ENCODE assay signal across 20 cellular contexts in the genomic region with DNA sequence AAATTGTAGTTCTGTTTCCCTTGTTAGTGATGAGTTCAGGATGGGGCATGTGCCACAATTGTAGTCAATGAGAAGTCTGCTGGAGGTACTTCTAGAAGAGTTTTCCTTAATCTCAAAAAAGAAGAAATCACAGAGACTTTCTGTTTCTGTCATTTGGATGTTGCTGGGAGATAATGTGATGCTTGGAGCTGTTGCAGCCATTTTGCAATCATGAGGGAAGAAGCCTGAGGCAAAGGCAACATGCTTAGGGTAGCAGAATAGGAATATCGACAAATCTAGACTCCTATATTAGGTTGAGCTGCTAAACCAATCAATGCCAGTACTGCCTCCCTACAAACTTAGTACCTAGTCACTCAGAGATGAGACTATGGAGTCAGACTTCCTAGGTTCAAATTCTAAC. TPM values are rescaled to one million over a fixed set of nuclear protein-coding genes. Genes with fewer than 3 reads are reported as not detected.
DNase-seq lines count a peak whose midpoint lies in the region; ATAC-seq, FAIRE-seq and TF ChIP-seq lines count a peak whose summit lies in the region.
"Had no signal": no experiment of that assay in that cellular context is flagged by ENCODE, and none has a peak within 500 bp of the region (broad histone marks: within the 10 kb centered on the region; RNA-seq: fewer than 3 reads in every experiment).

No MANE protein-coding gene starts in this region.

- no peak overlapping the region for H3K18ac ChIP-seq in H1 (ENCODE audit: extremely low read depth, low read length)

- H2BK20ac ChIP-seq in H1 (ENCODE audit: low read length), result no peak overlapping the region

- no peak overlapping the region for H3K9ac ChIP-seq in H1 (replicated peaks in 1 of 4; ENCODE audit: extremely low read depth in 1 of 4, low read depth in 3 of 4, low read length in 3 of 4)

- peak overlapping the region; percentile 72 to 86 for H3K27ac Mint-ChIP-seq in natural killer cell treated with Interleukin-12 subunit alpha and Interleukin-12 subunit beta and Interleukin-15 and Interleukin-18, amount 100 ng/mL, for 72 hours
- H3K27ac Mint-ChIP-seq: CD4-positive, alpha-beta T cell; H9 had no signal

- no peak overlapping the region for H2BK12ac ChIP-seq in H1 (ENCODE audit: low read depth, low read length)

- H2AFZ ChIP-seq in H1 (ENCODE audit: low read length), result no peak overlapping the region

- DNase-seq in heart left ventricle (no peak), right cardiac atrium (no peak), H1 (ENCODE audit: low read depth in 1 of 2, low spot score in 2 of 2) (no peak)
- DNase-seq in natural killer cell treated with Interleukin-12 subunit alpha and Interleukin-12 subunit beta and Interleukin-15 and Interleukin-18, amount 100 ng/mL, for 72 hours (ENCODE audit: low spot score), result no peak
- no peak for DNase-seq in effector CD8-positive, alpha-beta T cell (lab: John Stamatoyannopoulos, UW)
- DNase-seq: AML-193; Caco-2; CD4-positive, alpha-beta T cell; GOT3; H9 had no signal

- peak overlapping the region; percentile 64 for H3K4me3 Mint-ChIP-seq in natural killer cell treated with Interleukin-12 subunit alpha and Interleukin-12 subunit beta and Interleukin-15 and Interleukin-18, amount 100 ng/mL, for 72 hours
- H3K4me3 Mint-ChIP-seq: CD4-positive, alpha-beta T cell; H9 had no signal

- no peaks in the 10 kb centered on the region for H3K9me3 Mint-ChIP-seq in natural killer cell treated with Interleukin-12 subunit alpha and Interleukin-12 subunit beta and Interleukin-15 and Interleukin-18, amount 100 ng/mL, for 72 hours
- H3K9me3 Mint-ChIP-seq: CD4-positive, alpha-beta T cell; H9 had no signal

- H3K23ac ChIP-seq in H1 (ENCODE audit: insufficient read length), result no peak overlapping the region

- H2BK5ac ChIP-seq in H1 (ENCODE audit: low read depth, low read length), result no peak overlapping the region

- CTCF ChIA-PET in HEK293 (lab: Yijun Ruan, JAX), result interaction anchor here (0.6 to 1.0 kb wide), 2 partner anchors 56 to 258 kb away, joined by 3 to 4 read pairs; no protein-coding TSS in a partner anchor
- CTCF ChIA-PET in H1 (lab: Charles Lee; ENCODE audit: partially characterized antibody), result interaction anchor here (1.3 to 2.3 kb wide), 3 partner anchors 181 to 258 kb away, joined by 4 to 10 read pairs (median 5); no protein-coding TSS in a partner anchor

- no peak overlapping the region for H3K4me2 ChIP-seq in H1 (ENCODE audit: insufficient read depth in 1 of 2, low read depth in 2 of 2, low read length in 2 of 2)
- H3K4me2 ChIP-seq: A549 had no signal

- no peak for FAIRE-seq in H1 (lab: Jason Lieb, UNC)
- FAIRE-seq: A549, G401.6 had no signal

- no peak overlapping the region for H3K4me3 ChIP-seq in heart left ventricle
- H3K4me3 ChIP-seq in right cardiac atrium (ENCODE audit: low read length), result no peak overlapping the region
- no peak overlapping the region for H3K4me3 ChIP-seq in HEK293 (ENCODE audit: low read depth, low read length)
- no peak overlapping the region for H3K4me3 ChIP-seq in H1 (ENCODE audit: extremely low read depth in 1 of 4, insufficient read depth in 2 of 4, low read depth in 3 of 4, low read length in 4 of 4)
- H3K4me3 ChIP-seq: A549 had no signal

- no peaks in the 10 kb centered on the region for H3K23me2 ChIP-seq in H1 (ENCODE audit: low read depth, low read length)

- TF ChIP-seq POLR2A in heart left ventricle (IDR thresholded peaks at IDR 0.05) (no peak), H1 (IDR thresholded peaks at IDR 0.05; ENCODE audit: control extremely low read depth in 1 of 2, low read depth in 2 of 2, low read length in 2 of 2) (no peak)

- H2BK15ac ChIP-seq in H1 (ENCODE audit: low read length), result no peak overlapping the region

- TF ChIP-seq CTCF in heart left ventricle (IDR thresholded peaks at IDR 0.05), result no peak
- no peak for TF ChIP-seq CTCF in HEK293 (tag by site-specific recombination; IDR thresholded peaks at IDR 0.05)
- TF ChIP-seq CTCF in H1 (IDR thresholded peaks at IDR 0.05; ENCODE audit: control extremely low read depth in 1 of 3, insufficient read depth in 1 of 3, low read depth in 1 of 3, low read length in 3 of 3), result no peak

- H3K36me3 ChIP-seq in heart left ventricle (no peaks in the 10 kb centered on the region), HEK293 (ENCODE audit: control insufficient read depth in 2 of 2, insufficient read depth in 1 of 2, low read length in 2 of 2) (no peaks in the 10 kb centered on the region), H1 (ENCODE audit: control insufficient read depth in 2 of 4, insufficient read depth in 4 of 4, low read length in 3 of 4) (no peaks in the 10 kb centered on the region)

- peaks cover 6 to 7% of the 10 kb centered on the region in 2 donors for H3K27me3 Mint-ChIP-seq in natural killer cell treated with Interleukin-12 subunit alpha and Interleukin-12 subunit beta and Interleukin-15 and Interleukin-18, amount 100 ng/mL, for 72 hours

- no peak overlapping the region for H3K56ac ChIP-seq in H1 (replicated peaks; ENCODE audit: insufficient read length, low read depth, low read length)

- H3K4ac ChIP-seq in H1 (replicated peaks; ENCODE audit: insufficient read length, low read depth, low read length), result no peak overlapping the region

- no peak overlapping the region for H4K91ac ChIP-seq in H1 (replicated peaks; ENCODE audit: insufficient read length, low read length)

- H3K27ac ChIP-seq in heart left ventricle, result peak overlapping the region in 9 of 12 donors; percentile 11 to 87 (median 80)
- H3K27ac ChIP-seq in right cardiac atrium (ENCODE audit: low read length), result no peak overlapping the region
- no peak overlapping the region for H3K27ac ChIP-seq in HEK293 (ENCODE audit: extremely low read depth, low read depth, low read length)
- no peak overlapping the region for H3K27ac ChIP-seq in H1 (ENCODE audit: low read depth, low read length)
- H3K27ac ChIP-seq: 22Rv1, A549, C4-2B, HL-60 had no signal

- H3K36me3 Mint-ChIP-seq in natural killer cell treated with Interleukin-12 subunit alpha and Interleukin-12 subunit beta and Interleukin-15 and Interleukin-18, amount 100 ng/mL, for 72 hours, result peaks cover 4% of the 10 kb centered on the region

- no peak overlapping the region for H2BK120ac ChIP-seq in H1 (replicated peaks; ENCODE audit: low read depth, low read length)

- H3K9me3 ChIP-seq in heart left ventricle (peaks cover 0 to 2% (median 0%) of the 10 kb centered on the region in 12 donors), right cardiac atrium (ENCODE audit: control insufficient read depth, low read length) (no peaks in the 10 kb centered on the region), HEK293 (ENCODE audit: control insufficient read depth, insufficient read depth, low read depth, low read length) (no peaks in the 10 kb centered on the region), H1 (ENCODE audit: insufficient read depth in 2 of 2, low read depth in 1 of 2, low read length in 1 of 2) (no peaks in the 10 kb centered on the region)
- H3K9me3 ChIP-seq: A549, Caco-2 had no signal

- peaks cover 64 to 76% of the 10 kb centered on the region in 2 donors for H3K4me1 Mint-ChIP-seq in natural killer cell treated with Interleukin-12 subunit alpha and Interleukin-12 subunit beta and Interleukin-15 and Interleukin-18, amount 100 ng/mL, for 72 hours (ENCODE audit: low read depth in 2 of 2)

- no peak overlapping the region for H2AK5ac ChIP-seq in H1 (ENCODE audit: low read depth, low read length)

- ATAC-seq in heart left ventricle (no peak), right cardiac atrium (no peak), HG03342 (IDR thresholded peaks at IDR 0.05; ENCODE audit: unreplicated experiment) (no peak), HG02840 (IDR thresholded peaks at IDR 0.05; ENCODE audit: low FRiP score, unreplicated experiment) (no peak)
- no peak for ATAC-seq in natural killer cell treated with Interleukin-12 subunit alpha and Interleukin-12 subunit beta and Interleukin-15 and Interleukin-18, amount 100 ng/mL, for 72 hours
- ATAC-seq: A549 had no signal

- no peak for TF ChIP-seq RAD21 in H1 (IDR thresholded peaks at IDR 0.05 in 1 of 2, conservative IDR thresholded peaks at IDR 0.05 in 1 of 2; ENCODE audit: low read depth in 2 of 2, low read length in 2 of 2)

- intact Hi-C loops in heart left ventricle (cut with DNase I), result loop anchor here in 4 of 10 donors (5.0 to 10.0 kb wide), 3 partner anchors 191 to 503 kb away; no protein-coding TSS in a partner anchor
- intact Hi-C loops in right cardiac atrium (cut with DNase I), result loop anchor here in 2 of 4 donors (5.0 kb wide), 1 partner anchor 261 kb away; no protein-coding TSS in a partner anchor

- no peaks in the 10 kb centered on the region for H3K79me2 ChIP-seq in H1 (ENCODE audit: control insufficient read depth in 1 of 2, insufficient read depth in 2 of 2, low read length in 2 of 2)

- no peak overlapping the region for H4K8ac ChIP-seq in H1 (ENCODE audit: extremely low read depth, insufficient read depth, low read length)

- 91 to 100% (median 95%) methylated on average over 1 of the region's 1 CpG for WGBS in heart left ventricle, 4 donors
- 93% methylated on average over 1 of the region's 1 CpG for WGBS in right cardiac atrium
- 94% methylated on average over 1 of the region's 1 CpG; no CpG with 5 or more reads in 1 of the 2 experiments for WGBS in H1 (ENCODE audit: extremely low coverage in 1 of 2, insufficient coverage in 1 of 2, insufficient read length in 1 of 2, insufficient replicate concordance in 2 of 2, low coverage in 1 of 2, low lambda C conversion rate in 2 of 2, missing lambda C conversion rate in 1 of 2), 2 experiments

- TF ChIP-seq EP300 in H1 (IDR thresholded peaks at IDR 0.05; ENCODE audit: borderline replicate concordance in 1 of 2, low read depth in 2 of 2, low read length in 2 of 2), result no peak

- no peaks in the 10 kb centered on the region for H3K79me1 ChIP-seq in H1 (ENCODE audit: low read depth, low read length)

- H3K4me1 ChIP-seq in heart left ventricle (peaks cover 0 to 43% (median 14%) of the 10 kb centered on the region in 12 donors), right cardiac atrium (ENCODE audit: control insufficient read depth, insufficient read depth, low read length) (no peaks in the 10 kb centered on the region), HEK293 (ENCODE audit: control insufficient read depth, insufficient read depth, low read length) (no peaks in the 10 kb centered on the region), H1 (replicated peaks in 1 of 4; ENCODE audit: control insufficient read depth in 3 of 4, insufficient read depth in 4 of 4, low read length in 3 of 4) (peaks cover 0 to 4% (median 2%) of the 10 kb centered on the region in 4 experiments; a peak in 4 of 7 replicates)

- H3K27me3 ChIP-seq in heart left ventricle, result no peaks in the 10 kb centered on the region
- H3K27me3 ChIP-seq in right cardiac atrium (ENCODE audit: control insufficient read depth, insufficient read depth), result no peaks in the 10 kb centered on the region
- H3K27me3 ChIP-seq in H1 (replicated peaks in 1 of 4; ENCODE audit: control insufficient read depth in 3 of 4, extremely low read depth in 1 of 4, insufficient read depth in 3 of 4, low read length in 3 of 4), result no peaks in the 10 kb centered on the region

- H4K5ac ChIP-seq in H1 (ENCODE audit: insufficient read length, low read depth, low read length), result no peak overlapping the region

- POLR2A ChIA-PET in HEK293 (lab: Yijun Ruan, JAX) (no interaction called here), H1 (lab: Charles Lee; ENCODE audit: partially characterized antibody) (no interaction called here)

- H4K20me1 ChIP-seq in H1 (replicated peaks in 1 of 2; ENCODE audit: control insufficient read depth in 1 of 2, insufficient read depth in 2 of 2, low read length in 2 of 2), result no peaks in the 10 kb centered on the region

- H3K14ac ChIP-seq in H1 (ENCODE audit: insufficient read length), result no peak overlapping the region

RNA-seq across cellular contexts. Expression of gene RFTN1, which starts 34.5 kb away (rescaled TPM):
- total RNA-seq in heart left ventricle (10 to 100 TPM; 17.1 to 40.8 (median 26.4) TPM), right cardiac atrium (10 to 100 TPM; 17.9 to 23.6 (median 20.6) TPM)
- polyA plus RNA-seq in heart left ventricle (10 to 100 TPM; 18.1 to 27.8 TPM), right cardiac atrium (21.2 TPM), H1 (2011; rRNA removed) (4.6 and 7.5 TPM in 2 replicates)
- total RNA-seq in H1 (2021; fragmentation: NEBNext Ultra II Directional; extraction: Animal tissue kit (Norgen Biotek cat#: 25700)), result 4.9 and 6.7 TPM in 2 replicates
- 5.5 TPM for polyA plus RNA-seq in H1 (2011; cell fraction: cytosol; rRNA removed)
- 6.8 TPM for polyA plus RNA-seq in H1 (2011; cell fraction: nucleus; rRNA removed)
- 3.2 to 4.3 TPM (median 4.0 TPM) in 4 replicates for polyA plus RNA-seq in H1 (2012, experiment 1 of 2)
- polyA plus RNA-seq in H1 (2012, experiment 2 of 2), result 2.0 TPM
- 5.8 TPM for polyA plus RNA-seq in H1 (2013, experiment 1 of 2)
- polyA plus RNA-seq in H1 (2013, experiment 2 of 2), result 4.9 TPM
- 4.3 and 4.7 TPM in 2 replicates for polyA minus RNA-seq in H1 (2011; rRNA and poly(A)+ RNA removed)
- 3.1 TPM for polyA minus RNA-seq in H1 (2011; cell fraction: cytosol; rRNA and poly(A)+ RNA removed)
- 5.8 TPM for polyA minus RNA-seq in H1 (2011; cell fraction: nucleus; rRNA and poly(A)+ RNA removed)
- 100 to 1,000 TPM; 194 to 201 TPM for total RNA-seq in natural killer cell treated with Interleukin-12 subunit alpha and Interleukin-12 subunit beta and Interleukin-15 and Interleukin-18, amount 100 ng/mL, for 72 hours

RNA-seq across cellular contexts. Expression of gene DAZL, which starts 57.3 kb away (rescaled TPM):
- total RNA-seq in heart left ventricle (not detected), right cardiac atrium (not detected)
- polyA plus RNA-seq in heart left ventricle (not detected), right cardiac atrium (not detected), H1 (2011; rRNA removed) (1.7 and 5.9 TPM in 2 replicates)
- total RNA-seq in H1 (2021; fragmentation: NEBNext Ultra II Directional; extraction: Animal tissue kit (Norgen Biotek cat#: 25700)), result 2.3 and 3.4 TPM in 2 replicates
- 3.1 TPM for polyA plus RNA-seq in H1 (2011; cell fraction: cytosol; rRNA removed)
- 3.0 TPM for polyA plus RNA-seq in H1 (2011; cell fraction: nucleus; rRNA removed)
- polyA plus RNA-seq in H1 (2012, experiment 1 of 2), result 3.9 to 8.2 TPM (median 5.4 TPM) in 4 replicates
- 0.31 TPM for polyA plus RNA-seq in H1 (2012, experiment 2 of 2)
- polyA plus RNA-seq in H1 (2013, experiment 1 of 2), result 1.2 TPM
- polyA plus RNA-seq in H1 (2013, experiment 2 of 2), result 1.6 TPM
- 5.1 and 9.7 TPM in 2 replicates for polyA minus RNA-seq in H1 (2011; rRNA and poly(A)+ RNA removed)
- polyA minus RNA-seq in H1 (2011; cell fraction: cytosol; rRNA and poly(A)+ RNA removed), result 3.3 TPM
- polyA minus RNA-seq in H1 (2011; cell fraction: nucleus; rRNA and poly(A)+ RNA removed), result 6.1 TPM
- total RNA-seq in natural killer cell treated with Interleukin-12 subunit alpha and Interleukin-12 subunit beta and Interleukin-15 and Interleukin-18, amount 100 ng/mL, for 72 hours, result not detected
- total RNA-seq: Caco-2; CD4-positive, alpha-beta T cell; HT1080 had no signal
- polyA plus RNA-seq: A549, BJ had no signal

Comparison
In these comparisons a context has a peak if more than half of its experiments do, and no peak if none do; other contexts are left out.
1. H3K27ac ChIP-seq: peak in heart left ventricle (9 of 12); none in right cardiac atrium (single experiment), HEK293 (single experiment) and H1 (single experiment).
2. RNA of gene RFTN1, which starts 34.5 kb away (total RNA-seq): 194 to 201 TPM in natural killer cell treated with Interleukin-12 subunit alpha and Interleukin-12 subunit beta and Interleukin-15 and Interleukin-18, amount 100 ng/mL, for 72 hours; 17.1 to 40.8 TPM in heart left ventricle, 17.9 to 23.6 TPM in right cardiac atrium and 4.9 to 6.7 TPM in H1; every median in the first group is over 4 times any median in the second.